In the genomic region with DNA sequence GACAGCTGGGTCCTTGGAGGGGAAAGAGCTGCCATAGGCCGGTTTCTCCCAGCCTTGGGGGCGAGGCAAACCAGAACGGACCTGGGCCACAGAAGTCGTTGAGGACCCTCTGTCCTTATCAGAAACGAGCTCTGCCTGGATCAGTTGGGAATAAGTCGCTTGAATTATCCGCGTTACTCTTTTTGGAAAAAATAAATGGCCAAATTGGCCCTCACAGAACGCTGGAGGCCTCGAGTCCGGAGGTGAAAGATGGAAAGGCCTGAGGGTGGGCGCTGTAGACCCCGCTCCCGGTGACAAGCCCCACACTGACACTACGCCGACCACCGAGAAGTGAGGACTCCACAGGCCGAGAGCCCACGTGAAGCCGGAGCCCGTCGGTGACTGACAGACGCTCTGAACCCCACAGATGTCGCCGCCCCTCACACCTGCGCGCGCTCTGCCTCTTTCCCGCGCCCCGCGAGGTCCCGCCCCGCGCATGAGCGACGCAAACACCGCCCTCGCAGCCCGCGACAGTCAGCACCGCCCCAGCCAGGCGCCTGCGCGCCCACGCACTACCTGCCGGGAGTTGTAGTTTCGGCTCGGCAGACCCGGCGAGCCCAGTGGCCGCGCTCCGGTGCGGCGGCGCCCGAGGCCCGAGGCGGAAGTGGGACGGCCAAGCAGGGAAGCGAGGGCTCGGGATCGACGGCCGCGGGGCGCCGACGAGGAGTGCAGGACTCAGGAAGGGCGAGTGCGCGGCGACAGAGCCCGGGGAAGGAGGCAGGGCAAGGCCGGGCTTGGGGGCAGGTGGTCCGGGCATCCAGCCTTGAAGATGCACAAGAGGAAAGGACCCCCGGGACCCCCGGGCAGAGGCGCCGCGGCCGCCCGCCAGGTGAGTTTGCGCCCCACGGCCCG, we compare ENCODE assay signal across 1 cellular context.
TF ChIP-seq lines count a peak whose summit lies in the region.

A gene (minus strand): TSS at position 484 of the 891 bp plus-strand sequence. CDS start 1,225 bp downstream, outside the sequence.
A gene (plus strand): TSS at position 568 of the 891 bp plus-strand sequence. CDS start 241 bp downstream, at position 809.

TF ChIP-seq in WTC11, 78 proteins besides CTCF, POLR2A, EP300 and RAD21 (continued from another document and continues in another):
- TF ChIP-seq, protein P1, sequence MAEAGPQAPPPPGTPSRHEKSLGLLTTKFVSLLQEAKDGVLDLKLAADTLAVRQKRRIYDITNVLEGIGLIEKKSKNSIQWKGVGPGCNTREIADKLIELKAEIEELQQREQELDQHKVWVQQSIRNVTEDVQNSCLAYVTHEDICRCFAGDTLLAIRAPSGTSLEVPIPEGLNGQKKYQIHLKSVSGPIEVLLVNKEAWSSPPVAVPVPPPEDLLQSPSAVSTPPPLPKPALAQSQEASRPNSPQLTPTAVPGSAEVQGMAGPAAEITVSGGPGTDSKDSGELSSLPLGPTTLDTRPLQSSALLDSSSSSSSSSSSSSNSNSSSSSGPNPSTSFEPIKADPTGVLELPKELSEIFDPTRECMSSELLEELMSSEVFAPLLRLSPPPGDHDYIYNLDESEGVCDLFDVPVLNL (CRISPR knock-in tag; IDR thresholded peaks at IDR 0.05; ENCODE audit: borderline replicate concordance, low read depth): peak; percentile 97
- no peak for TF ChIP-seq TEAD4 (CRISPR knock-in tag; IDR thresholded peaks at IDR 0.05)
- TF ChIP-seq ZBTB21 (CRISPR knock-in tag; IDR thresholded peaks at IDR 0.05; ENCODE audit: borderline replicate concordance): peak; percentile 92; the same call in 1 of the 2 replicates
- TF ChIP-seq, protein P2, sequence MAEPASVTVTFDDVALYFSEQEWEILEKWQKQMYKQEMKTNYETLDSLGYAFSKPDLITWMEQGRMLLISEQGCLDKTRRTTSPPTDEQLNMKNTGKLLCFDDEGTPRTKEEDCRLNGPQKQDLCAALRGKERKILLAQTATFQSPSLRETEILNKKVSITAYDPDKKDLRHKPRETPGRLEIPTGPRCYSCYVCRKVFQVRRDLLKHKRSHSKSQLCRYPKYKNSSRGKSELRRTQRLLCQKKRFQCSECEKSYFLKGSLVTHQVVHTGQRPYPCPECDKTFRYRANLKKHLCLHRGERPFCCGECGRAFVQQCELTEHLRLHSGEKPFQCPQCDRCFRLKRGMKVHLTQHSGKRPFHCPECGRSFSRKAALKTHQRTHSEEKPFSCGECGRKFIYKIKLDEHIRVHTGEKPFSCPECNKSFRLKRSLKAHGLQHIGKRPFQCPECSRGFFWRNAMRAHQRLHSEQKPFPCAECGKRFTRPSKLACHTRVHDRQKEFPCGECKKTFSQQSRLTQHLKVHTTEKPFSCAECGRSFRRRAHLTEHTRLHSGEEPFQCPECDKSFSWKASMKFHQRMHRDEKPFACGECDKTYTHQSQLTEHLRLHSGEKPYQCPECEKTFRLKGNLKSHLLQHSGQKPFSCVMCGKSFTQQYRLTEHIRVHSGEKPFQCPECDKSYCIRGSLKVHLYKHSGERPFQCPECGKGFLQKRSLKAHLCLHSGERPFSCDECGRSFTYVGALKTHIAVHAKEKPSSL (CRISPR knock-in tag; conservative IDR thresholded peaks at IDR 0.05): no peak
- TF ChIP-seq, protein P3, sequence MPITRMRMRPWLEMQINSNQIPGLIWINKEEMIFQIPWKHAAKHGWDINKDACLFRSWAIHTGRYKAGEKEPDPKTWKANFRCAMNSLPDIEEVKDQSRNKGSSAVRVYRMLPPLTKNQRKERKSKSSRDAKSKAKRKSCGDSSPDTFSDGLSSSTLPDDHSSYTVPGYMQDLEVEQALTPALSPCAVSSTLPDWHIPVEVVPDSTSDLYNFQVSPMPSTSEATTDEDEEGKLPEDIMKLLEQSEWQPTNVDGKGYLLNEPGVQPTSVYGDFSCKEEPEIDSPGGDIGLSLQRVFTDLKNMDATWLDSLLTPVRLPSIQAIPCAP (CRISPR knock-in tag; IDR thresholded peaks at IDR 0.05): no peak
- TF ChIP-seq, protein P4, sequence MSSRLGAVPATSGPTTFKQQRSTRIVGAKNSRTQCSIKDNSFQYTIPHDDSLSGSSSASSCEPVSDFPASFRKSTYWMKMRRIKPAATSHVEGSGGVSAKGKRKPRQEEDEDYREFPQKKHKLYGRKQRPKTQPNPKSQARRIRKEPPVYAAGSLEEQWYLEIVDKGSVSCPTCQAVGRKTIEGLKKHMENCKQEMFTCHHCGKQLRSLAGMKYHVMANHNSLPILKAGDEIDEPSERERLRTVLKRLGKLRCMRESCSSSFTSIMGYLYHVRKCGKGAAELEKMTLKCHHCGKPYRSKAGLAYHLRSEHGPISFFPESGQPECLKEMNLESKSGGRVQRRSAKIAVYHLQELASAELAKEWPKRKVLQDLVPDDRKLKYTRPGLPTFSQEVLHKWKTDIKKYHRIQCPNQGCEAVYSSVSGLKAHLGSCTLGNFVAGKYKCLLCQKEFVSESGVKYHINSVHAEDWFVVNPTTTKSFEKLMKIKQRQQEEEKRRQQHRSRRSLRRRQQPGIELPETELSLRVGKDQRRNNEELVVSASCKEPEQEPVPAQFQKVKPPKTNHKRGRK (CRISPR knock-in tag; IDR thresholded peaks at IDR 0.05; ENCODE audit: borderline replicate concordance): no peak
- TF ChIP-seq, protein P5, sequence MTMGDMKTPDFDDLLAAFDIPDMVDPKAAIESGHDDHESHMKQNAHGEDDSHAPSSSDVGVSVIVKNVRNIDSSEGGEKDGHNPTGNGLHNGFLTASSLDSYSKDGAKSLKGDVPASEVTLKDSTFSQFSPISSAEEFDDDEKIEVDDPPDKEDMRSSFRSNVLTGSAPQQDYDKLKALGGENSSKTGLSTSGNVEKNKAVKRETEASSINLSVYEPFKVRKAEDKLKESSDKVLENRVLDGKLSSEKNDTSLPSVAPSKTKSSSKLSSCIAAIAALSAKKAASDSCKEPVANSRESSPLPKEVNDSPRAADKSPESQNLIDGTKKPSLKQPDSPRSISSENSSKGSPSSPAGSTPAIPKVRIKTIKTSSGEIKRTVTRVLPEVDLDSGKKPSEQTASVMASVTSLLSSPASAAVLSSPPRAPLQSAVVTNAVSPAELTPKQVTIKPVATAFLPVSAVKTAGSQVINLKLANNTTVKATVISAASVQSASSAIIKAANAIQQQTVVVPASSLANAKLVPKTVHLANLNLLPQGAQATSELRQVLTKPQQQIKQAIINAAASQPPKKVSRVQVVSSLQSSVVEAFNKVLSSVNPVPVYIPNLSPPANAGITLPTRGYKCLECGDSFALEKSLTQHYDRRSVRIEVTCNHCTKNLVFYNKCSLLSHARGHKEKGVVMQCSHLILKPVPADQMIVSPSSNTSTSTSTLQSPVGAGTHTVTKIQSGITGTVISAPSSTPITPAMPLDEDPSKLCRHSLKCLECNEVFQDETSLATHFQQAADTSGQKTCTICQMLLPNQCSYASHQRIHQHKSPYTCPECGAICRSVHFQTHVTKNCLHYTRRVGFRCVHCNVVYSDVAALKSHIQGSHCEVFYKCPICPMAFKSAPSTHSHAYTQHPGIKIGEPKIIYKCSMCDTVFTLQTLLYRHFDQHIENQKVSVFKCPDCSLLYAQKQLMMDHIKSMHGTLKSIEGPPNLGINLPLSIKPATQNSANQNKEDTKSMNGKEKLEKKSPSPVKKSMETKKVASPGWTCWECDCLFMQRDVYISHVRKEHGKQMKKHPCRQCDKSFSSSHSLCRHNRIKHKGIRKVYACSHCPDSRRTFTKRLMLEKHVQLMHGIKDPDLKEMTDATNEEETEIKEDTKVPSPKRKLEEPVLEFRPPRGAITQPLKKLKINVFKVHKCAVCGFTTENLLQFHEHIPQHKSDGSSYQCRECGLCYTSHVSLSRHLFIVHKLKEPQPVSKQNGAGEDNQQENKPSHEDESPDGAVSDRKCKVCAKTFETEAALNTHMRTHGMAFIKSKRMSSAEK (CRISPR knock-in tag; IDR thresholded peaks at IDR 0.05; ENCODE audit: borderline replicate concordance): no peak
- TF ChIP-seq, protein P6, sequence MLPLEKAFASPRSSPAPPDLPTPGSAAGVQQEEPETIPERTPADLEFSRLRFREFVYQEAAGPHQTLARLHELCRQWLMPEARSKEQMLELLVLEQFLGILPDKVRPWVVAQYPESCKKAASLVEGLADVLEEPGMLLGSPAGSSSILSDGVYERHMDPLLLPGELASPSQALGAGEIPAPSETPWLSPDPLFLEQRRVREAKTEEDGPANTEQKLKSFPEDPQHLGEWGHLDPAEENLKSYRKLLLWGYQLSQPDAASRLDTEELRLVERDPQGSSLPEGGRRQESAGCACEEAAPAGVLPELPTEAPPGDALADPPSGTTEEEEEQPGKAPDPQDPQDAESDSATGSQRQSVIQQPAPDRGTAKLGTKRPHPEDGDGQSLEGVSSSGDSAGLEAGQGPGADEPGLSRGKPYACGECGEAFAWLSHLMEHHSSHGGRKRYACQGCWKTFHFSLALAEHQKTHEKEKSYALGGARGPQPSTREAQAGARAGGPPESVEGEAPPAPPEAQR (CRISPR knock-in tag; IDR thresholded peaks at IDR 0.05): no peak
- 0 out of 2 replicates have a peak, but pooled peaks have one; percentile 75 for TF ChIP-seq IRF2 (CRISPR knock-in tag; IDR thresholded peaks at IDR 0.05; ENCODE audit: borderline replicate concordance, low read depth)
- TF ChIP-seq GRHL2 (CRISPR knock-in tag; IDR thresholded peaks at IDR 0.05; ENCODE audit: insufficient replicate concordance, severe bottlenecking): no peak
- TF ChIP-seq OVOL2 (CRISPR knock-in tag; IDR thresholded peaks at IDR 0.05; ENCODE audit: borderline replicate concordance): no peak
- TF ChIP-seq, protein P7, sequence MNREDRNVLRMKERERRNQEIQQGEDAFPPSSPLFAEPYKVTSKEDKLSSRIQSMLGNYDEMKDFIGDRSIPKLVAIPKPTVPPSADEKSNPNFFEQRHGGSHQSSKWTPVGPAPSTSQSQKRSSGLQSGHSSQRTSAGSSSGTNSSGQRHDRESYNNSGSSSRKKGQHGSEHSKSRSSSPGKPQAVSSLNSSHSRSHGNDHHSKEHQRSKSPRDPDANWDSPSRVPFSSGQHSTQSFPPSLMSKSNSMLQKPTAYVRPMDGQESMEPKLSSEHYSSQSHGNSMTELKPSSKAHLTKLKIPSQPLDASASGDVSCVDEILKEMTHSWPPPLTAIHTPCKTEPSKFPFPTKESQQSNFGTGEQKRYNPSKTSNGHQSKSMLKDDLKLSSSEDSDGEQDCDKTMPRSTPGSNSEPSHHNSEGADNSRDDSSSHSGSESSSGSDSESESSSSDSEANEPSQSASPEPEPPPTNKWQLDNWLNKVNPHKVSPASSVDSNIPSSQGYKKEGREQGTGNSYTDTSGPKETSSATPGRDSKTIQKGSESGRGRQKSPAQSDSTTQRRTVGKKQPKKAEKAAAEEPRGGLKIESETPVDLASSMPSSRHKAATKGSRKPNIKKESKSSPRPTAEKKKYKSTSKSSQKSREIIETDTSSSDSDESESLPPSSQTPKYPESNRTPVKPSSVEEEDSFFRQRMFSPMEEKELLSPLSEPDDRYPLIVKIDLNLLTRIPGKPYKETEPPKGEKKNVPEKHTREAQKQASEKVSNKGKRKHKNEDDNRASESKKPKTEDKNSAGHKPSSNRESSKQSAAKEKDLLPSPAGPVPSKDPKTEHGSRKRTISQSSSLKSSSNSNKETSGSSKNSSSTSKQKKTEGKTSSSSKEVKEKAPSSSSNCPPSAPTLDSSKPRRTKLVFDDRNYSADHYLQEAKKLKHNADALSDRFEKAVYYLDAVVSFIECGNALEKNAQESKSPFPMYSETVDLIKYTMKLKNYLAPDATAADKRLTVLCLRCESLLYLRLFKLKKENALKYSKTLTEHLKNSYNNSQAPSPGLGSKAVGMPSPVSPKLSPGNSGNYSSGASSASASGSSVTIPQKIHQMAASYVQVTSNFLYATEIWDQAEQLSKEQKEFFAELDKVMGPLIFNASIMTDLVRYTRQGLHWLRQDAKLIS (CRISPR knock-in tag; IDR thresholded peaks at IDR 0.05; ENCODE audit: borderline replicate concordance): peak; percentile 81; the same call in 1 of the 2 replicates
- TF ChIP-seq, protein P8, sequence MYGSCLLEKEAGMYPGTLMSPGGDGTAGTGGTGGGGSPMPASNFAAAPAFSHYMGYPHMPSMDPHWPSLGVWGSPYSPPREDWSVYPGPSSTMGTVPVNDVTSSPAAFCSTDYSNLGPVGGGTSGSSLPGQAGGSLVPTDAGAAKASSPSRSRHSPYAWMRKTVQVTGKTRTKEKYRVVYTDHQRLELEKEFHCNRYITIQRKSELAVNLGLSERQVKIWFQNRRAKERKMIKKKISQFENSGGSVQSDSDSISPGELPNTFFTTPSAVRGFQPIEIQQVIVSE (CRISPR knock-in tag; IDR thresholded peaks at IDR 0.05; ENCODE audit: borderline replicate concordance): no peak
- TF ChIP-seq ZNF416 (CRISPR knock-in tag; IDR thresholded peaks at IDR 0.05): no peak
- TF ChIP-seq MXD4 (CRISPR knock-in tag; IDR thresholded peaks at IDR 0.05; ENCODE audit: borderline replicate concordance): no peak
- TF ChIP-seq, protein P9, sequence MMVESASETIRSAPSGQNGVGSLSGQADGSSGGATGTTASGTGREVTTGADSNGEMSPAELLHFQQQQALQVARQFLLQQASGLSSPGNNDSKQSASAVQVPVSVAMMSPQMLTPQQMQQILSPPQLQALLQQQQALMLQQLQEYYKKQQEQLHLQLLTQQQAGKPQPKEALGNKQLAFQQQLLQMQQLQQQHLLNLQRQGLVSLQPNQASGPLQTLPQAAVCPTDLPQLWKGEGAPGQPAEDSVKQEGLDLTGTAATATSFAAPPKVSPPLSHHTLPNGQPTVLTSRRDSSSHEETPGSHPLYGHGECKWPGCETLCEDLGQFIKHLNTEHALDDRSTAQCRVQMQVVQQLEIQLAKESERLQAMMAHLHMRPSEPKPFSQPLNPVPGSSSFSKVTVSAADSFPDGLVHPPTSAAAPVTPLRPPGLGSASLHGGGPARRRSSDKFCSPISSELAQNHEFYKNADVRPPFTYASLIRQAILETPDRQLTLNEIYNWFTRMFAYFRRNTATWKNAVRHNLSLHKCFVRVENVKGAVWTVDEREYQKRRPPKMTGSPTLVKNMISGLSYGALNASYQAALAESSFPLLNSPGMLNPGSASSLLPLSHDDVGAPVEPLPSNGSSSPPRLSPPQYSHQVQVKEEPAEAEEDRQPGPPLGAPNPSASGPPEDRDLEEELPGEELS (CRISPR knock-in tag; IDR thresholded peaks at IDR 0.05): peak; percentile 92
- no peak; the same call in 1 of the 2 replicates for TF ChIP-seq JUN (CRISPR knock-in tag; IDR thresholded peaks at IDR 0.05)
- no peak for TF ChIP-seq ZNF423 (CRISPR knock-in tag; IDR thresholded peaks at IDR 0.05)
- TF ChIP-seq NR3C1 (CRISPR knock-in tag; conservative IDR thresholded peaks at IDR 0.05; ENCODE audit: low read depth): no peak
- TF ChIP-seq FOXK1 (CRISPR knock-in tag; IDR thresholded peaks at IDR 0.05): peak; percentile 94
- TF ChIP-seq GTF2I (CRISPR knock-in tag; conservative IDR thresholded peaks at IDR 0.05): no peak
- peak; percentile 85; the same call in 1 of the 2 replicates for TF ChIP-seq CREB1 (CRISPR knock-in tag; IDR thresholded peaks at IDR 0.05)
- TF ChIP-seq SP1 (CRISPR knock-in tag; conservative IDR thresholded peaks at IDR 0.05): peak; percentile 96
- TF ChIP-seq, protein P10, sequence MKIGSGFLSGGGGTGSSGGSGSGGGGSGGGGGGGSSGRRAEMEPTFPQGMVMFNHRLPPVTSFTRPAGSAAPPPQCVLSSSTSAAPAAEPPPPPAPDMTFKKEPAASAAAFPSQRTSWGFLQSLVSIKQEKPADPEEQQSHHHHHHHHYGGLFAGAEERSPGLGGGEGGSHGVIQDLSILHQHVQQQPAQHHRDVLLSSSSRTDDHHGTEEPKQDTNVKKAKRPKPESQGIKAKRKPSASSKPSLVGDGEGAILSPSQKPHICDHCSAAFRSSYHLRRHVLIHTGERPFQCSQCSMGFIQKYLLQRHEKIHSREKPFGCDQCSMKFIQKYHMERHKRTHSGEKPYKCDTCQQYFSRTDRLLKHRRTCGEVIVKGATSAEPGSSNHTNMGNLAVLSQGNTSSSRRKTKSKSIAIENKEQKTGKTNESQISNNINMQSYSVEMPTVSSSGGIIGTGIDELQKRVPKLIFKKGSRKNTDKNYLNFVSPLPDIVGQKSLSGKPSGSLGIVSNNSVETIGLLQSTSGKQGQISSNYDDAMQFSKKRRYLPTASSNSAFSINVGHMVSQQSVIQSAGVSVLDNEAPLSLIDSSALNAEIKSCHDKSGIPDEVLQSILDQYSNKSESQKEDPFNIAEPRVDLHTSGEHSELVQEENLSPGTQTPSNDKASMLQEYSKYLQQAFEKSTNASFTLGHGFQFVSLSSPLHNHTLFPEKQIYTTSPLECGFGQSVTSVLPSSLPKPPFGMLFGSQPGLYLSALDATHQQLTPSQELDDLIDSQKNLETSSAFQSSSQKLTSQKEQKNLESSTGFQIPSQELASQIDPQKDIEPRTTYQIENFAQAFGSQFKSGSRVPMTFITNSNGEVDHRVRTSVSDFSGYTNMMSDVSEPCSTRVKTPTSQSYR (CRISPR knock-in tag; IDR thresholded peaks at IDR 0.05): peak; percentile 70; the same call in 1 of the 2 replicates
- TF ChIP-seq CBFB (CRISPR knock-in tag; IDR thresholded peaks at IDR 0.05; ENCODE audit: low read depth): 0 out of 2 replicates have a peak, but pooled peaks have one; percentile 71
